Comparison of ENCODE assay signal across 10 cellular contexts in genomic region chr13:24199016-24199415, GRCh38.
"Had no signal": no experiment of that assay in that cellular context is flagged by ENCODE, and none has a peak within 500 bp of the region (broad histone marks: within the 10 kb centered on the region; RNA-seq: fewer than 3 reads in every experiment).

No MANE protein-coding gene starts in this region.

- H3K27ac Mint-ChIP-seq: activated naive CD4-positive, alpha-beta T cell treated with anti-CD3 and anti-CD28 coated beads, Interleukin-2, amount 50 U/mL, for 72 hours; stimulated activated effector memory CD8-positive, alpha-beta T cell treated with anti-CD3 and anti-CD28 coated beads, Interleukin-12 subunit alpha, Interleukin-12 subunit beta, amount 100 ng/mL, for 72 hours had no signal

- H3K4me3 ChIP-seq: dorsolateral prefrontal cortex, left lung, ovary had no signal

- H3K9me3 ChIP-seq: left lung, ovary had no signal

- H3K4me3 Mint-ChIP-seq: neural crest cell; stimulated activated effector memory CD8-positive, alpha-beta T cell treated with anti-CD3 and anti-CD28 coated beads, Interleukin-12 subunit alpha, Interleukin-12 subunit beta, amount 100 ng/mL, for 72 hours had no signal

- H3K27me3 ChIP-seq: dorsolateral prefrontal cortex, left lung, ovary had no signal

- H3K36me3 ChIP-seq: left lung, ovary had no signal

- H3K27ac ChIP-seq: left lung, ovary had no signal

- H3K9me3 Mint-ChIP-seq: activated naive CD4-positive, alpha-beta T cell treated with anti-CD3 and anti-CD28 coated beads, Interleukin-2, amount 50 U/mL, for 72 hours; neural crest cell; stimulated activated effector memory CD8-positive, alpha-beta T cell treated with anti-CD3 and anti-CD28 coated beads, Interleukin-12 subunit alpha, Interleukin-12 subunit beta, amount 100 ng/mL, for 72 hours had no signal

- H3K36me3 Mint-ChIP-seq: activated naive CD4-positive, alpha-beta T cell treated with anti-CD3 and anti-CD28 coated beads, Interleukin-2, amount 50 U/mL, for 72 hours; stimulated activated effector memory CD8-positive, alpha-beta T cell treated with anti-CD3 and anti-CD28 coated beads, Interleukin-12 subunit alpha, Interleukin-12 subunit beta, amount 100 ng/mL, for 72 hours had no signal

- DNase-seq: activated T-cell treated with anti-CD3 and anti-CD28 coated beads, Interleukin-2, amount 50 U/mL, for 1 hour; dorsolateral prefrontal cortex; ovary; retina; small intestine; trophoblast cell had no signal
